Comparison of ENCODE assay signal across 24 cellular contexts in genomic region chr2:191515536-191515935, GRCh38.
DNase-seq lines count a peak whose midpoint lies in the region; ATAC-seq and TF ChIP-seq lines count a peak whose summit lies in the region.
"Had no signal": no experiment of that assay in that cellular context is flagged by ENCODE, and none has a peak within 500 bp of the region (broad histone marks: within the 10 kb centered on the region; RNA-seq: fewer than 3 reads in every experiment).

No MANE protein-coding gene starts in this region.

- H3K27ac ChIP-seq in GM23248, result no peak overlapping the region
- H3K27ac ChIP-seq in heart left ventricle, result no peak overlapping the region
- H3K27ac ChIP-seq: C4-2B, RWPE1 had no signal

- no peaks in the 10 kb centered on the region for H3K36me3 ChIP-seq in GM23248 (ENCODE audit: low read depth)
- no peaks in the 10 kb centered on the region for H3K36me3 ChIP-seq in heart left ventricle

- H3K4me1 ChIP-seq in GM23248 (ENCODE audit: insufficient read depth) (no peaks in the 10 kb centered on the region), heart left ventricle (peaks cover 0 to 15% (median 0%) of the 10 kb centered on the region in 12 donors)

- no peaks in the 10 kb centered on the region for H3K79me2 ChIP-seq in GM23248 (ENCODE audit: insufficient read depth)

- 66 to 68% methylated on average over 3 of the region's 3 CpGs for WGBS in GM23248 (ENCODE audit: low coverage in 1 of 2, low lambda C conversion rate in 2 of 2, missing lambda C conversion rate in 2 of 2), 2 experiments
- WGBS in heart left ventricle, 4 donors, result 67 to 75% (median 72%) methylated on average over 3 of the region's 3 CpGs
- 52 to 59% methylated on average over 3 of the region's 3 CpGs for WGBS in lower leg skin, 2 donors

- no peak overlapping the region for H3K9ac ChIP-seq in GM23248

- H3K4me2 ChIP-seq in GM23248 (ENCODE audit: unreplicated experiment), result no peak overlapping the region

- H3K27me3 ChIP-seq in GM23248 (replicated peaks; ENCODE audit: insufficient read depth) (no peaks in the 10 kb centered on the region), heart left ventricle (no peaks in the 10 kb centered on the region)

- no peaks in the 10 kb centered on the region for H3K9me3 ChIP-seq in GM23248 (ENCODE audit: low read depth)
- no peaks in the 10 kb centered on the region for H3K9me3 ChIP-seq in heart left ventricle

- ATAC-seq in heart left ventricle (peak in 3 of 4 donors; percentile 31 to 53 (median 33)), GM21825 (IDR thresholded peaks at IDR 0.05; ENCODE audit: unreplicated experiment) (no peak), GM19328 (IDR thresholded peaks at IDR 0.05; ENCODE audit: unreplicated experiment) (no peak)
- ATAC-seq: SK-N-SH treated with all-trans-retinoic acid at 6 μM for 48 hours had no signal

- in situ Hi-C loops in GM23248 (cut with MboI), result no loop called here

- no peaks in the 10 kb centered on the region for H3F3A ChIP-seq in GM23248 (ENCODE audit: insufficient read depth)

- TF ChIP-seq CTCF in AG10803 (conservative IDR thresholded peaks at IDR 0.05; ENCODE audit: low read length) (no peak), heart left ventricle (IDR thresholded peaks at IDR 0.05) (no peak), lower leg skin (IDR thresholded peaks at IDR 0.05) (no peak)

- no peaks in the 10 kb centered on the region for H3K9me2 ChIP-seq in GM23248 (ENCODE audit: insufficient read depth)

- intact Hi-C loops in heart left ventricle (cut with DNase I) (loop anchor here in 4 of 10 donors (5.0 to 10.0 kb wide), 4 partner anchors 293 to 461 kb away; no protein-coding TSS in a partner anchor), lower leg skin (cut with DNase I; ENCODE audit: low total_unique reads) (no loop called here)

- no peak for TF ChIP-seq POLR2A in heart left ventricle (IDR thresholded peaks at IDR 0.05)
- no peak for TF ChIP-seq POLR2A in lower leg skin (IDR thresholded peaks at IDR 0.05)

- H4K20me1 ChIP-seq in GM23248 (ENCODE audit: insufficient read depth), result no peaks in the 10 kb centered on the region

- DNase-seq in AG10803 (ENCODE audit: low read depth), result peak; percentile 25
- DNase-seq in GM23248, result peak; percentile 10
- no peak for DNase-seq in heart left ventricle
- DNase-seq in retina, result peak; percentile 36
- DNase-seq in lower leg skin (ENCODE audit: low spot score in 2 of 2), result no peak
- DNase-seq: AML-193; Calu3; CD8-positive, alpha-beta memory T cell; DMS53; GDM1; H7; KBM-7; MM.1S; NCI-H1092; NCI-H1436; NCI-H1930; NCI-H345; NCI-H774; NK-92 treated with Interleukin-12 subunit alpha and Interleukin-12 subunit beta, amount 100 ng/mL, for 24 hours had no signal

- no peak overlapping the region for H2AFZ ChIP-seq in GM23248

- H3K4me3 ChIP-seq in AG10803 (ENCODE audit: low read length), result no peak overlapping the region
- H3K4me3 ChIP-seq in GM23248, result no peak overlapping the region
- no peak overlapping the region for H3K4me3 ChIP-seq in heart left ventricle
- no peak overlapping the region for H3K4me3 ChIP-seq in lower leg skin (ENCODE audit: low read depth, poor library complexity, severe bottlenecking)

Comparison
In these comparisons a context has a peak if more than half of its experiments do, and no peak if none do; other contexts are left out.
1. DNase-seq: peak in AG10803 (single experiment), GM23248 (single experiment) and retina (single experiment); none in heart left ventricle (0 of 5) and lower leg skin (0 of 2).
2. ATAC-seq: peak in heart left ventricle (3 of 4); none in GM21825 (single experiment) and GM19328 (single experiment).